1 cellular context compared by ENCODE assay signal in the genomic region with DNA sequence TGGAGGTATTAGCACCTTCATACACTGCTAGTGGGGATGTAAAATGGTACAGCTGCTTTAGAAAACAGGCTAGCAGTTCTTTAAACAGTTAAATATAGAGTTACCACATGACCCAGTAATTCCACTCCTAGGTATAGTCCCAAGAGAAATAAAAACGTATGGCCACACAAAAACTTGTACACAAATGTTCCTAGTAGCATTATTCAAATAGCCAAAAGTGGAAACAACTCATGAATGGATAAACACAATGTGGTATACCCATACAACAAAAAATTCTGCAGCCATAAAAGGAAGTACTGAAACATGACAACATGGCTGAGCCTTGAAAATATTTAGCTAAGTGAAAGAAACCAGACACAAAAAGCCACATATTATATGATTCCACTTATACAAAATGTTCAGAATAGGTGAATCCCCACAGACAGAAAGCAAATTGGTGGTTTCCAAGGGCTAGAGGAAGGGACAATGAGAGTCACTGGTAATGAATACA.
TF ChIP-seq lines count a peak whose summit lies in the region.

No MANE protein-coding gene starts in this region.

TF ChIP-seq in HepG2, 621 proteins besides CTCF, POLR2A, EP300 and RAD21 (continued from another document):
- TF ChIP-seq, protein P1, sequence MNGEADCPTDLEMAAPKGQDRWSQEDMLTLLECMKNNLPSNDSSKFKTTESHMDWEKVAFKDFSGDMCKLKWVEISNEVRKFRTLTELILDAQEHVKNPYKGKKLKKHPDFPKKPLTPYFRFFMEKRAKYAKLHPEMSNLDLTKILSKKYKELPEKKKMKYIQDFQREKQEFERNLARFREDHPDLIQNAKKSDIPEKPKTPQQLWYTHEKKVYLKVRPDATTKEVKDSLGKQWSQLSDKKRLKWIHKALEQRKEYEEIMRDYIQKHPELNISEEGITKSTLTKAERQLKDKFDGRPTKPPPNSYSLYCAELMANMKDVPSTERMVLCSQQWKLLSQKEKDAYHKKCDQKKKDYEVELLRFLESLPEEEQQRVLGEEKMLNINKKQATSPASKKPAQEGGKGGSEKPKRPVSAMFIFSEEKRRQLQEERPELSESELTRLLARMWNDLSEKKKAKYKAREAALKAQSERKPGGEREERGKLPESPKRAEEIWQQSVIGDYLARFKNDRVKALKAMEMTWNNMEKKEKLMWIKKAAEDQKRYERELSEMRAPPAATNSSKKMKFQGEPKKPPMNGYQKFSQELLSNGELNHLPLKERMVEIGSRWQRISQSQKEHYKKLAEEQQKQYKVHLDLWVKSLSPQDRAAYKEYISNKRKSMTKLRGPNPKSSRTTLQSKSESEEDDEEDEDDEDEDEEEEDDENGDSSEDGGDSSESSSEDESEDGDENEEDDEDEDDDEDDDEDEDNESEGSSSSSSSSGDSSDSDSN (CRISPR knock-in tag; IDR thresholded peaks at IDR 0.05) = no peak
- TF ChIP-seq SRSF9 (IDR thresholded peaks at IDR 0.05; ENCODE audit: borderline replicate concordance, insufficient read depth, low read depth, low read length, poor library complexity, severe bottlenecking) (no peak), KDM5B (CRISPR knock-in tag; IDR thresholded peaks at IDR 0.05; ENCODE audit: borderline replicate concordance) (no peak), NR3C1 (CRISPR knock-in tag; IDR thresholded peaks at IDR 0.05) (no peak), ZSCAN25 (CRISPR knock-in tag; IDR thresholded peaks at IDR 0.05) (no peak), MIER3 (CRISPR knock-in tag; IDR thresholded peaks at IDR 0.05; ENCODE audit: borderline replicate concordance) (no peak), MIXL1 (CRISPR knock-in tag; IDR thresholded peaks at IDR 0.05) (no peak)
- TF ChIP-seq, protein P2, sequence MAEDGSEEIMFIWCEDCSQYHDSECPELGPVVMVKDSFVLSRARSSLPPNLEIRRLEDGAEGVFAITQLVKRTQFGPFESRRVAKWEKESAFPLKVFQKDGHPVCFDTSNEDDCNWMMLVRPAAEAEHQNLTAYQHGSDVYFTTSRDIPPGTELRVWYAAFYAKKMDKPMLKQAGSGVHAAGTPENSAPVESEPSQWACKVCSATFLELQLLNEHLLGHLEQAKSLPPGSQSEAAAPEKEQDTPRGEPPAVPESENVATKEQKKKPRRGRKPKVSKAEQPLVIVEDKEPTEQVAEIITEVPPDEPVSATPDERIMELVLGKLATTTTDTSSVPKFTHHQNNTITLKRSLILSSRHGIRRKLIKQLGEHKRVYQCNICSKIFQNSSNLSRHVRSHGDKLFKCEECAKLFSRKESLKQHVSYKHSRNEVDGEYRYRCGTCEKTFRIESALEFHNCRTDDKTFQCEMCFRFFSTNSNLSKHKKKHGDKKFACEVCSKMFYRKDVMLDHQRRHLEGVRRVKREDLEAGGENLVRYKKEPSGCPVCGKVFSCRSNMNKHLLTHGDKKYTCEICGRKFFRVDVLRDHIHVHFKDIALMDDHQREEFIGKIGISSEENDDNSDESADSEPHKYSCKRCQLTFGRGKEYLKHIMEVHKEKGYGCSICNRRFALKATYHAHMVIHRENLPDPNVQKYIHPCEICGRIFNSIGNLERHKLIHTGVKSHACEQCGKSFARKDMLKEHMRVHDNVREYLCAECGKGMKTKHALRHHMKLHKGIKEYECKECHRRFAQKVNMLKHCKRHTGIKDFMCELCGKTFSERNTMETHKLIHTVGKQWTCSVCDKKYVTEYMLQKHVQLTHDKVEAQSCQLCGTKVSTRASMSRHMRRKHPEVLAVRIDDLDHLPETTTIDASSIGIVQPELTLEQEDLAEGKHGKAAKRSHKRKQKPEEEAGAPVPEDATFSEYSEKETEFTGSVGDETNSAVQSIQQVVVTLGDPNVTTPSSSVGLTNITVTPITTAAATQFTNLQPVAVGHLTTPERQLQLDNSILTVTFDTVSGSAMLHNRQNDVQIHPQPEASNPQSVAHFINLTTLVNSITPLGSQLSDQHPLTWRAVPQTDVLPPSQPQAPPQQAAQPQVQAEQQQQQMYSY (CRISPR knock-in tag; IDR thresholded peaks at IDR 0.05) = no peak
